ENCODE assay signal across 32 cellular contexts in genomic region chr12:10853746-10854145, GRCh38. TPM values are rescaled to one million over a fixed set of nuclear protein-coding genes. Genes with fewer than 3 reads are reported as not detected.
"Had no signal": no experiment of that assay in that cellular context is flagged by ENCODE, and none has a peak within 500 bp of the region (broad histone marks: within the 10 kb centered on the region; RNA-seq: fewer than 3 reads in every experiment).

No MANE protein-coding gene starts in this region.

- H3K9me3 Mint-ChIP-seq: natural killer cell treated with Interleukin-12 subunit alpha and Interleukin-12 subunit beta and Interleukin-15 and Interleukin-18, amount 100 ng/mL, for 72 hours had no signal

- H3K4me2 ChIP-seq: hepatocyte, smooth muscle cell had no signal

- H3K36me3 ChIP-seq: colonic mucosa, lower lobe of right lung, prostate gland, thyroid gland, vagina had no signal

- H3K27ac Mint-ChIP-seq: naive B cell; natural killer cell treated with Interleukin-12 subunit alpha and Interleukin-12 subunit beta and Interleukin-15 and Interleukin-18, amount 100 ng/mL, for 72 hours; stimulated activated naive CD8-positive, alpha-beta T cell treated with anti-CD3 and anti-CD28 coated beads, Interleukin-15, amount 100 ng/mL, for 72 hours had no signal

- H3K27me3 Mint-ChIP-seq: naive B cell; natural killer cell treated with Interleukin-12 subunit alpha and Interleukin-12 subunit beta and Interleukin-15 and Interleukin-18, amount 100 ng/mL, for 72 hours; stimulated activated naive CD8-positive, alpha-beta T cell treated with anti-CD3 and anti-CD28 coated beads, Interleukin-15, amount 100 ng/mL, for 72 hours had no signal

- H3K4me1 Mint-ChIP-seq: neural crest cell had no signal

- H3K9me3 ChIP-seq: colonic mucosa, prostate gland, thyroid gland had no signal

- DNase-seq: colonic mucosa; dermis blood vessel endothelial cell; effector memory CD4-positive, alpha-beta T cell; erythroblast; esophagus squamous epithelium; left cardiac atrium; lower lobe of right lung; naive B cell; stimulated activated CD4-positive, alpha-beta T cell treated with anti-CD3 and anti-CD28 coated beads, Interleukin-12 subunit alpha, Interleukin-12 subunit beta, amount 100 ng/mL, for 4 hours; stimulated activated CD4-positive, alpha-beta T cell treated with anti-CD3 and anti-CD28 coated beads, Interleukin-1b, Interleukin-23, amount 100 ng/mL, for 48 hours; stimulated activated CD4-positive, alpha-beta T cell treated with anti-CD3 and anti-CD28 coated beads, Interleukin-4, amount 100 ng/mL, for 1 hour; stimulated activated CD8-positive, alpha-beta memory T cell treated with anti-CD3 and anti-CD28 coated beads, Interleukin-4, amount 100 ng/mL, for 48 hours; stimulated activated naive CD4-positive, alpha-beta T cell; stimulated activated naive CD8-positive, alpha-beta T cell treated with anti-CD3 and anti-CD28 coated beads, Interleukin-15, amount 100 ng/mL, for 72 hours; thyroid gland; trophoblast cell had no signal

- H3K27ac ChIP-seq: colonic mucosa, esophagus squamous epithelium, hepatocyte, left lung, lower lobe of right lung, prostate gland, right atrium auricular region, thyroid gland, vagina had no signal

- H3K4me1 ChIP-seq: colonic mucosa, esophagus squamous epithelium, left lung, lower lobe of right lung, prostate gland, right atrium auricular region, thyroid gland, vagina had no signal

- H3K27me3 ChIP-seq: colonic mucosa, esophagus squamous epithelium, hepatocyte, left lung, right atrium auricular region, thyroid gland, vagina had no signal

- ATAC-seq: left cardiac atrium; left lung; lower lobe of right lung; natural killer cell treated with Interleukin-12 subunit alpha and Interleukin-12 subunit beta and Interleukin-15 and Interleukin-18, amount 100 ng/mL, for 72 hours; sciatic nerve; stimulated activated naive CD8-positive, alpha-beta T cell treated with anti-CD3 and anti-CD28 coated beads, Interleukin-15, amount 100 ng/mL, for 72 hours had no signal

- H3K4me3 Mint-ChIP-seq: naive B cell; natural killer cell treated with Interleukin-12 subunit alpha and Interleukin-12 subunit beta and Interleukin-15 and Interleukin-18, amount 100 ng/mL, for 72 hours; neural crest cell; stimulated activated naive CD8-positive, alpha-beta T cell treated with anti-CD3 and anti-CD28 coated beads, Interleukin-15, amount 100 ng/mL, for 72 hours had no signal

- H3K4me3 ChIP-seq: colonic mucosa, esophagus squamous epithelium, hepatocyte, left lung, lower lobe of right lung, prostate gland, right atrium auricular region, smooth muscle cell, thyroid gland, vagina had no signal

- H2AFZ ChIP-seq: hepatocyte had no signal

RNA-seq across cellular contexts. Expression of gene TAS2R10, which starts 27.6 kb away (rescaled TPM):
- total RNA-seq: colonic mucosa, right atrium auricular region, vagina had no signal
- polyA plus RNA-seq: hepatocyte had no signal

RNA-seq across cellular contexts. Expression of gene TAS2R9, which starts 43.8 kb away (rescaled TPM):
- total RNA-seq: chondrocyte; colonic mucosa; dermis blood vessel endothelial cell; fibroblast of villous mesenchyme; kidney epithelial cell; left cardiac atrium; left lung; lower lobe of right lung; mononuclear cell; natural killer cell treated with Interleukin-12 subunit alpha and Interleukin-12 subunit beta and Interleukin-15 and Interleukin-18, amount 100 ng/mL, for 72 hours; neural crest cell; osteoblast; prostate gland; right atrium auricular region; sciatic nerve; subcutaneous adipose tissue; thyroid gland; ureter; vagina had no signal
- polyA plus RNA-seq: hepatocyte, smooth muscle cell had no signal

RNA-seq across cellular contexts. Expression of gene TAS2R8, which starts 46.7 kb away (rescaled TPM):
- total RNA-seq: chondrocyte; colonic mucosa; dermis blood vessel endothelial cell; esophagus squamous epithelium; hepatocyte; left lung; lower lobe of right lung; natural killer cell treated with Interleukin-12 subunit alpha and Interleukin-12 subunit beta and Interleukin-15 and Interleukin-18, amount 100 ng/mL, for 72 hours; neural crest cell; prostate gland; right atrium auricular region; subcutaneous adipose tissue; ureter had no signal
- polyA plus RNA-seq: hepatocyte, smooth muscle cell had no signal
